In genomic region chr3:16300881-16301359, GRCh38 we compare ENCODE assay signal across 8 cellular contexts. TPM values are rescaled to one million over a fixed set of nuclear protein-coding genes. Genes with fewer than 3 reads are reported as not detected.
A peak's percentile ranks its signal among the peaks of the same experiment; 100 is the strongest.
DNase-seq lines count a peak whose midpoint lies in the region; ATAC-seq and TF ChIP-seq lines count a peak whose summit lies in the region.

No MANE protein-coding gene starts in this region.

- H3K4me3 ChIP-seq in trophoblast cell (ENCODE audit: low read depth, low read length) (no peak overlapping the region), vagina (no peak overlapping the region), suprapubic skin (no peak overlapping the region)

- no peaks in the 10 kb centered on the region for H3K27me3 Mint-ChIP-seq in activated T-cell treated with anti-CD3 and anti-CD28 coated beads, Interleukin-2, amount 50 U/mL, for 24 hours

- WGBS in trophoblast cell (ENCODE audit: extremely low coverage, insufficient coverage, insufficient read length): no CpG with 5 or more reads among the region's 2 CpGs
- 95% methylated on average over 2 of the region's 2 CpGs for WGBS in suprapubic skin

- H4K12ac ChIP-seq in trophoblast cell (ENCODE audit: low read depth, low read length): no peak overlapping the region

- no peak overlapping the region for H3K4ac ChIP-seq in trophoblast cell (ENCODE audit: low read depth, low read length)

- DNase-seq in activated T-cell treated with anti-CD3 and anti-CD28 coated beads, Interleukin-2, amount 50 U/mL, for 24 hours: no peak
- DNase-seq in trophoblast cell (peak; percentile 79 to 89), ACHN (no peak), vagina (ENCODE audit: extremely low spot score in 2 of 2) (no peak), RKO (ENCODE audit: low spot score) (no peak), suprapubic skin (ENCODE audit: low spot score in 2 of 2) (no peak)

- intact Hi-C loops in vagina (cut with DNase I): no loop called here

- H2BK5ac ChIP-seq in trophoblast cell (ENCODE audit: low read depth, low read length, poor library complexity): no peak overlapping the region

- in situ Hi-C loops in ACHN (cut with HindIII; ENCODE audit: low pct_ligation_motif_present, low pct_unique_long_range_greater_than_20kb, low sequenced_read_pairs): no loop called here

- H4K91ac ChIP-seq in trophoblast cell (ENCODE audit: low read depth, low read length): no peak overlapping the region

- peaks cover 96% of the 10 kb centered on the region for H3K4me1 Mint-ChIP-seq in activated T-cell treated with anti-CD3 and anti-CD28 coated beads, Interleukin-2, amount 50 U/mL, for 24 hours (ENCODE audit: low read depth)

- no peak overlapping the region for H3K23ac ChIP-seq in trophoblast cell (ENCODE audit: low read length)

- no peak overlapping the region for H4K8ac ChIP-seq in trophoblast cell (ENCODE audit: low read depth, low read length)

- TF ChIP-seq CTCF in vagina (IDR thresholded peaks at IDR 0.05): no peak
- TF ChIP-seq CTCF in suprapubic skin (IDR thresholded peaks at IDR 0.05): no peak

- H3K36me3 ChIP-seq in trophoblast cell (ENCODE audit: control insufficient read depth in 1 of 2, insufficient read depth in 2 of 2, low read length in 2 of 2): peaks cover 0 to 10% of the 10 kb centered on the region in 2 experiments
- H3K36me3 ChIP-seq in vagina: peaks cover 0 to 18% of the 10 kb centered on the region in 2 donors
- peaks cover 10% of the 10 kb centered on the region for H3K36me3 ChIP-seq in suprapubic skin

- H3K27ac ChIP-seq in trophoblast cell (ENCODE audit: low read depth, low read length): no peak overlapping the region
- no peak overlapping the region for H3K27ac ChIP-seq in vagina
- no peak overlapping the region for H3K27ac ChIP-seq in suprapubic skin

- no peaks in the 10 kb centered on the region for H3K79me1 ChIP-seq in trophoblast cell (ENCODE audit: low read length)

- H2AFZ ChIP-seq in trophoblast cell (ENCODE audit: insufficient read depth, low read length, poor library complexity): no peak overlapping the region

- H3K9me3 ChIP-seq in trophoblast cell (ENCODE audit: insufficient read depth, low read depth, low read length): no peaks in the 10 kb centered on the region
- no peaks in the 10 kb centered on the region for H3K9me3 ChIP-seq in vagina
- no peaks in the 10 kb centered on the region for H3K9me3 ChIP-seq in suprapubic skin

- no peaks in the 10 kb centered on the region for H3K9me3 Mint-ChIP-seq in activated T-cell treated with anti-CD3 and anti-CD28 coated beads, Interleukin-2, amount 50 U/mL, for 24 hours

- H2BK120ac ChIP-seq in trophoblast cell (ENCODE audit: insufficient read depth, low read length, poor library complexity): no peak overlapping the region

- TF ChIP-seq EP300 in suprapubic skin (IDR thresholded peaks at IDR 0.05): no peak

- no peaks in the 10 kb centered on the region for H3K27me3 ChIP-seq in trophoblast cell (ENCODE audit: insufficient read depth, low read length)
- H3K27me3 ChIP-seq in vagina: no peaks in the 10 kb centered on the region
- no peaks in the 10 kb centered on the region for H3K27me3 ChIP-seq in suprapubic skin

- no peaks in the 10 kb centered on the region for H3K79me2 ChIP-seq in trophoblast cell (ENCODE audit: control insufficient read depth, insufficient read depth, low read length, poor library complexity)

- no peak overlapping the region for H3K14ac ChIP-seq in trophoblast cell (ENCODE audit: low read length)

- no peak overlapping the region for H3K9ac ChIP-seq in trophoblast cell (ENCODE audit: low read length)

- peak overlapping the region; percentile 62 for H3K4me3 Mint-ChIP-seq in activated T-cell treated with anti-CD3 and anti-CD28 coated beads, Interleukin-2, amount 50 U/mL, for 24 hours

- peaks cover 89% of the 10 kb centered on the region for H3K36me3 Mint-ChIP-seq in activated T-cell treated with anti-CD3 and anti-CD28 coated beads, Interleukin-2, amount 50 U/mL, for 24 hours (ENCODE audit: low read depth)

- no peak overlapping the region for H2AK5ac ChIP-seq in trophoblast cell (ENCODE audit: low read length)

- H3K4me2 ChIP-seq in trophoblast cell (ENCODE audit: low read length): no peak overlapping the region

- TF ChIP-seq POLR2A in vagina (IDR thresholded peaks at IDR 0.05): no peak
- TF ChIP-seq POLR2A in suprapubic skin (IDR thresholded peaks at IDR 0.05): no peak

- H3K18ac ChIP-seq in trophoblast cell (ENCODE audit: low read length): no peak overlapping the region

- H3K27ac Mint-ChIP-seq in activated T-cell treated with anti-CD3 and anti-CD28 coated beads, Interleukin-2, amount 50 U/mL, for 24 hours: peak overlapping the region; percentile 94

- H2BK12ac ChIP-seq in trophoblast cell (ENCODE audit: low read length): no peak overlapping the region

- no peaks in the 10 kb centered on the region for H3K4me1 ChIP-seq in trophoblast cell (ENCODE audit: control insufficient read depth in 1 of 2, insufficient read depth in 2 of 2, low read length in 2 of 2)
- H3K4me1 ChIP-seq in vagina: no peaks in the 10 kb centered on the region
- H3K4me1 ChIP-seq in suprapubic skin: peaks cover 8% of the 10 kb centered on the region

- peak; percentile 55 for ATAC-seq in GM19397 (IDR thresholded peaks at IDR 0.05; ENCODE audit: unreplicated experiment)
- peak; percentile 66 for ATAC-seq in HG03103 (IDR thresholded peaks at IDR 0.05; ENCODE audit: low read depth, unreplicated experiment)

RNA-seq across cellular contexts. Expression of gene OXNAD1, which starts 35.9 kb away (rescaled TPM):
- polyA plus RNA-seq in trophoblast cell (2013): 6.6 and 7.1 TPM in 2 replicates
- 30.0 TPM for total RNA-seq in vagina
- total RNA-seq in suprapubic skin: 10 to 100 TPM; 10.3 to 17.8 (median 13.3) TPM

RNA-seq across cellular contexts. Expression of gene DPH3, which starts 36.2 kb away (rescaled TPM):
- 27.3 and 28.8 TPM in 2 replicates for polyA plus RNA-seq in trophoblast cell (2013)
- total RNA-seq in vagina (14.5 TPM), suprapubic skin (10 to 100 TPM in 1 of 4 donors, 1 to 10 TPM in 3; 5.5 to 11.5 (median 8.0) TPM)

Comparison
In these comparisons a context has a peak if more than half of its experiments do, and no peak if none do; other contexts are left out.
1. DNase-seq: peak in trophoblast cell (2 of 2); none in activated T-cell treated with anti-CD3 and anti-CD28 coated beads, Interleukin-2, amount 50 U/mL, for 24 hours (single experiment), ACHN (single experiment), vagina (0 of 2), RKO (single experiment) and suprapubic skin (0 of 2).